In the genomic region with DNA sequence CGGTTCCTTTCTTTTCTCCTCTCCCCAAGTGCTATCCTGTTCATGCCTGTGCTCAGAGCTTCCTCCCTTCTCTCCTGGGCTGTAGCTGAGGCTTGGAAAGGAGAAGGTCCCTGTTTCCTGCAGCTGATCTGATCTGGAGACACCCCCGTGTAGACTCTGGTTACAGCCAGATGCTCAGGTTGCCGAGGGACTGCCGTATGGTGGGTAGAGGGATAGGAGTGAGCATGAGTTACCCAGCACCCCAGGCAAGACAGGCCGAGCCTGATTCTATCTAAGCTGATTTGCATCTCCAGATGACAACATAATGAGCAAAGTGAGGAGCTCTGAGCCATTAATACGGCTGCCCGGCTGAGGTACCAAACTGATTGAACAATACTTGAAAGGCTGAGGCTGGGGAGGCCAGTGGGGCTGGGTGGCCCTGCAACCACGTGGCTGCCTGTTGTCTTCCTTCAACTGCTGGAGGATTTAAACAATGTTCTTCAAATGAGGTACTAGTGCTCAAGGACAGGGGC, we compare ENCODE assay signal across 12 cellular contexts.
DNase-seq lines count a peak whose midpoint lies in the region; ATAC-seq lines count a peak whose summit lies in the region.
"Had no signal": no experiment of that assay in that cellular context is flagged by ENCODE, and none has a peak within 500 bp of the region (broad histone marks: within the 10 kb centered on the region; RNA-seq: fewer than 3 reads in every experiment).

No MANE protein-coding gene starts in this region.

- no peak overlapping the region for H2AFZ ChIP-seq in Karpas-422 (ENCODE audit: low read length)

- peak overlapping the region; percentile 33 for H3K27ac ChIP-seq in CD4-positive, CD25-positive, alpha-beta regulatory T cell (ENCODE audit: insufficient read depth, low read length, poor library complexity, severe bottlenecking)
- H3K27ac ChIP-seq in Karpas-422 (ENCODE audit: low read length): no peak overlapping the region
- H3K27ac ChIP-seq in angular gyrus (ENCODE audit: low read depth, low read length): peak overlapping the region; percentile 75
- H3K27ac ChIP-seq: vagina had no signal

- peaks cover 27% of the 10 kb centered on the region for H3K36me3 Mint-ChIP-seq in CD4-positive, CD25-positive, alpha-beta regulatory T cell
- H3K36me3 Mint-ChIP-seq in naive thymus-derived CD8-positive, alpha-beta T cell: peaks cover 0 to 77% (median 4%) of the 10 kb centered on the region in 3 donors

- H3K4me2 ChIP-seq in Karpas-422 (ENCODE audit: low read depth, low read length, poor library complexity, severe bottlenecking): peak overlapping the region; percentile 2

- H3K4me1 Mint-ChIP-seq in CD4-positive, CD25-positive, alpha-beta regulatory T cell: peaks cover 0 to 30% (median 9%) of the 10 kb centered on the region in 4 donors
- H3K4me1 Mint-ChIP-seq in naive thymus-derived CD8-positive, alpha-beta T cell: peaks cover 23 to 55% (median 33%) of the 10 kb centered on the region in 4 donors

- H3K27me3 Mint-ChIP-seq in CD4-positive, CD25-positive, alpha-beta regulatory T cell: no peaks in the 10 kb centered on the region
- H3K27me3 Mint-ChIP-seq in naive thymus-derived CD8-positive, alpha-beta T cell: no peaks in the 10 kb centered on the region

- no peak overlapping the region for H3K4me3 ChIP-seq in CD4-positive, CD25-positive, alpha-beta regulatory T cell (ENCODE audit: low read depth, low read length)
- H3K4me3 ChIP-seq in Karpas-422 (ENCODE audit: low read length): no peak overlapping the region
- H3K4me3 ChIP-seq: vagina had no signal

- peaks cover 10% of the 10 kb centered on the region for H3K4me1 ChIP-seq in CD4-positive, CD25-positive, alpha-beta regulatory T cell (ENCODE audit: control insufficient read depth, insufficient read depth, low read length, poor library complexity, severe bottlenecking)
- H3K4me1 ChIP-seq in Karpas-422 (ENCODE audit: low read length): peaks cover 27% of the 10 kb centered on the region

- POLR2A ChIA-PET in naive thymus-derived CD8-positive, alpha-beta T cell (lab: Charles Lee): interaction anchor here (1.6 kb wide), 1 partner anchor 61 kb away, joined by 3 read pairs; no protein-coding TSS in a partner anchor

- H3K79me2 ChIP-seq in Karpas-422 (ENCODE audit: low read length): no peaks in the 10 kb centered on the region

- peak overlapping the region; percentile 60 to 82 (median 78) for H3K27ac Mint-ChIP-seq in CD4-positive, CD25-positive, alpha-beta regulatory T cell
- peak overlapping the region; percentile 45 to 93 (median 86) for H3K27ac Mint-ChIP-seq in naive thymus-derived CD8-positive, alpha-beta T cell

- no peaks in the 10 kb centered on the region for H3K27me3 ChIP-seq in CD4-positive, CD25-positive, alpha-beta regulatory T cell (ENCODE audit: control insufficient read depth, insufficient read depth, low read length)
- no peaks in the 10 kb centered on the region for H3K27me3 ChIP-seq in Karpas-422 (ENCODE audit: low read length)
- H3K27me3 ChIP-seq: vagina had no signal

- no peak for DNase-seq in CD4-positive, CD25-positive, alpha-beta regulatory T cell
- DNase-seq in Karpas-422 (peak; percentile 77), DMS114 treated with DMSO at 0.1 percent for 48 hours (lab: John Stamatoyannopoulos, UW; ENCODE audit: unreplicated experiment) (no peak), NCI-H446 treated with DMSO at 0.1 percent for 48 hours (lab: John Stamatoyannopoulos, UW) (no peak)
- DNase-seq in naive thymus-derived CD8-positive, alpha-beta T cell: no peak
- no peak for DNase-seq in stimulated activated CD4-positive, alpha-beta T cell treated with anti-CD3 and anti-CD28 coated beads, Interleukin-15, amount 100 ng/mL, for 24 hours
- DNase-seq: activated CD8-positive, alpha-beta memory T cell treated with anti-CD3 and anti-CD28 coated beads, Interleukin-2, amount 50 U/mL, for 4 hours; DMS79; stimulated activated CD4-positive, alpha-beta T cell treated with anti-CD3 and anti-CD28 coated beads, Interleukin-4, amount 100 ng/mL, for 4 hours had no signal

- peaks cover 82% of the 10 kb centered on the region for H3K36me3 ChIP-seq in CD4-positive, CD25-positive, alpha-beta regulatory T cell (ENCODE audit: control insufficient read depth, insufficient read depth, low read length)
- no peaks in the 10 kb centered on the region for H3K36me3 ChIP-seq in Karpas-422 (ENCODE audit: insufficient read depth, low read length)

- H3K9me3 ChIP-seq in CD4-positive, CD25-positive, alpha-beta regulatory T cell (ENCODE audit: control insufficient read depth in 2 of 2, low read length in 2 of 2): no peaks in the 10 kb centered on the region
- no peaks in the 10 kb centered on the region for H3K9me3 ChIP-seq in Karpas-422 (ENCODE audit: low read length)
- H3K9me3 ChIP-seq: vagina had no signal

- H3K9me3 Mint-ChIP-seq in CD4-positive, CD25-positive, alpha-beta regulatory T cell: no peaks in the 10 kb centered on the region
- no peaks in the 10 kb centered on the region for H3K9me3 Mint-ChIP-seq in naive thymus-derived CD8-positive, alpha-beta T cell

- peak overlapping the region in 2 of 4 donors; percentile 31 to 47 for H3K4me3 Mint-ChIP-seq in CD4-positive, CD25-positive, alpha-beta regulatory T cell
- H3K4me3 Mint-ChIP-seq in naive thymus-derived CD8-positive, alpha-beta T cell: no peak overlapping the region

- H4K20me1 ChIP-seq in Karpas-422 (ENCODE audit: insufficient read depth, low read depth, low read length): no peaks in the 10 kb centered on the region

- H3K9me2 ChIP-seq in Karpas-422 (replicated peaks; ENCODE audit: insufficient read depth, low read length): no peaks in the 10 kb centered on the region

- H3K9ac ChIP-seq in Karpas-422 (ENCODE audit: low read length): peak overlapping the region; percentile 29; the same call in 1 of the 2 replicates

- no peak for ATAC-seq in CD4-positive, CD25-positive, alpha-beta regulatory T cell (ENCODE audit: low read depth in 2 of 2)
- no peak for ATAC-seq in naive thymus-derived CD8-positive, alpha-beta T cell
- ATAC-seq in HG03354 (IDR thresholded peaks at IDR 0.05; ENCODE audit: poor library complexity, severe bottlenecking, unreplicated experiment): no peak
